Comparison of ENCODE assay signal across 1 cellular context in the genomic region with DNA sequence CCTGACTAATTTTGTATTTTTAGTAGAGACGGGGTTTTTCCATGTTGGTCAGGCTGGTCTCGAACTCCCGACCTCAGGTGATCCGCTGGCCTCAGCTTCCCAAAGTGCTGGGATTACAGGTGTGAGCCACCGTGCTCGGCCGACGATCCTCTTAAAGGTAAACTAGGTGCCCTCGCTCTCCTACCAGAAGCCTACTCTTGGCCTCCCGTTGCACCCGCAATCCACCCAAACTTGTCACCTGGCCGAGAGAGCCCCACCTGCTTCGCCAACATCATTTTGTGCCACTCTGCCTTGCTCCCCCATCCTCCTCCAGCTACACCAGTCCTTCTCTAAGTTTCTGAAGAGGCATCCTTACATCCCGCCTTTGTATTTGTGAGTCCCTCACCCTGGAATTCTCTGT.
A peak's percentile ranks its signal among the peaks of the same experiment; 100 is the strongest.
TF ChIP-seq lines count a peak whose summit lies in the region.

No MANE protein-coding gene starts in this region.

TF ChIP-seq in HepG2, 621 proteins besides CTCF, POLR2A, EP300 and RAD21:
- TF ChIP-seq RBM22 (optimal IDR thresholded peaks at IDR 0.05; ENCODE audit: low read length) (peak; percentile 56), ZBTB38 (CRISPR knock-in tag; IDR thresholded peaks at IDR 0.05) (peak; percentile 41; the same call in 1 of the 2 replicates)
TF ChIP-seq in HepG2: peak in this region for 2; not testable (repeated sequence) for 619.
